ENCODE assay signal across 13 cellular contexts in the genomic region with DNA sequence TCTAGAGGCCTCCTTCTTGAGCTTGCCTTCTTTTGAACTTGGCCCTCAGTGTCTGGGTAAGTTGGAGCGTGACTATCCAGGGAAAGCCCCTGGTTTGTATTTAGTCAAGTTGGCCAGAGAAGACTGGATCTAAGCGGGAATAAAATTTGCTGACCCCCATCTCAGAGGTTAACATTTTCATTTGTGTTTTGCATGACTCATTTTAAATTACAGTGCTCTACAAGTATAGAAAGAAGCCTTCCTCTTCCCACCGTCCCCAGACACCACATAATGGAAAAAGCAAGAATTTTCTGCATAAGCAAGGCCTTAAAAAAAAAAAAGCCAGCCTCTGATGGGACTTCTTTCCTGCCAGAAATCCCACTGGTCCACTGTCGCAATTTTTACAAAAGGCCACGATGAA. TPM values are rescaled to one million over a fixed set of nuclear protein-coding genes. Genes with fewer than 3 reads are reported as not detected.
DNase-seq lines count a peak whose midpoint lies in the region; ATAC-seq and TF ChIP-seq lines count a peak whose summit lies in the region.
"Had no signal": no experiment of that assay in that cellular context is flagged by ENCODE, and none has a peak within 500 bp of the region (broad histone marks: within the 10 kb centered on the region; RNA-seq: fewer than 3 reads in every experiment).

No MANE protein-coding gene starts in this region.

- no peaks in the 10 kb centered on the region for H3K27me3 ChIP-seq in ACC112 (ENCODE audit: insufficient read depth, low read length)

- 0 out of 2 replicates have a peak, but pooled peaks cover 2% of the 10 kb centered on the region for H3K36me3 ChIP-seq in ACC112 (ENCODE audit: insufficient read depth, low read length)

- H3K79me2 ChIP-seq in ACC112 (ENCODE audit: control insufficient read depth, insufficient read depth, low read length, unreplicated experiment): peaks cover 21% of the 10 kb centered on the region

- H3K36me3 Mint-ChIP-seq in IgD-negative memory B cell (peaks cover 5% of the 10 kb centered on the region), natural killer cell (no peaks in the 10 kb centered on the region)

- H3K4me1 Mint-ChIP-seq in IgD-negative memory B cell (peaks cover 39 to 64% (median 62%) of the 10 kb centered on the region in 3 donors), natural killer cell (peaks cover 78 to 82% of the 10 kb centered on the region in 2 donors)

- in situ Hi-C loops in KBM-7 (cut with MboI; ENCODE audit: low pct_unique_long_range_greater_than_20kb, low sequenced_read_pairs): no loop called here

- H3K4me1 ChIP-seq in ACC112 (ENCODE audit: control insufficient read depth, insufficient read depth, low read length, unreplicated experiment): peaks cover 42% of the 10 kb centered on the region

- no peaks in the 10 kb centered on the region for H3K27me3 Mint-ChIP-seq in IgD-negative memory B cell
- H3K27me3 Mint-ChIP-seq in natural killer cell (ENCODE audit: low read depth in 2 of 2): no peaks in the 10 kb centered on the region

- peak; percentile 81 to 91 for DNase-seq in dermis microvascular lymphatic vessel endothelial cell (ENCODE audit: low read depth in 2 of 2)
- no peak for DNase-seq in natural killer cell
- DNase-seq in KBM-7: no peak
- DNase-seq in COLO668 (lab: John Stamatoyannopoulos, UW; ENCODE audit: unreplicated experiment): no peak
- DNase-seq in NCI-H510A (lab: John Stamatoyannopoulos, UW): no peak
- DNase-seq: H9; midbrain; NCI-H2029; stimulated activated CD4-positive, alpha-beta T cell treated with anti-CD3 and anti-CD28 coated beads, Interleukin-4, amount 100 ng/mL, for 4 hours had no signal

- intact Hi-C loops in natural killer cell (cut with micrococcal nuclease): no loop called here

- H3K9me3 Mint-ChIP-seq in IgD-negative memory B cell (no peaks in the 10 kb centered on the region), natural killer cell (no peaks in the 10 kb centered on the region)
- H3K9me3 Mint-ChIP-seq: H9 had no signal

- no peak for TF ChIP-seq CTCF in natural killer cell (IDR thresholded peaks at IDR 0.05)

- no peak overlapping the region for H3K4me3 ChIP-seq in ACC112 (ENCODE audit: low read depth, low read length)

- peak overlapping the region in 2 of 3 donors; percentile 7 to 20 for H3K27ac Mint-ChIP-seq in IgD-negative memory B cell
- H3K27ac Mint-ChIP-seq in natural killer cell: peak overlapping the region; percentile 86 to 98

- no peak overlapping the region for H2AFZ ChIP-seq in ACC112 (ENCODE audit: low read length, unreplicated experiment)

- ATAC-seq in natural killer cell (no peak), SK-N-SH treated with all-trans-retinoic acid at 6 μM for 48 hours (no peak)

- peak overlapping the region; percentile 86 for H3K27ac ChIP-seq in ACC112 (ENCODE audit: low read depth, low read length)
- H3K27ac ChIP-seq: C4-2B had no signal

- H3K4me3 Mint-ChIP-seq in IgD-negative memory B cell (no peak overlapping the region), natural killer cell (no peak overlapping the region)
- H3K4me3 Mint-ChIP-seq: H9 had no signal

TF ChIP-seq in SK-N-SH treated with all-trans-retinoic acid at 6 μM for 48 hours, 23 proteins besides CTCF, POLR2A, EP300 and RAD21 (continues in another document):
- TF ChIP-seq ZFP30 (CRISPR knock-in tag; IDR thresholded peaks at IDR 0.05) (no peak), ZNF70 (CRISPR knock-in tag; IDR thresholded peaks at IDR 0.05) (no peak), TCF4 (CRISPR knock-in tag; IDR thresholded peaks at IDR 0.05; ENCODE audit: borderline replicate concordance) (no peak), TOX (CRISPR knock-in tag; IDR thresholded peaks at IDR 0.05; ENCODE audit: borderline replicate concordance) (no peak), SNAI2 (CRISPR knock-in tag; IDR thresholded peaks at IDR 0.05) (no peak), ZNF565 (CRISPR knock-in tag; conservative IDR thresholded peaks at IDR 0.05; ENCODE audit: low read depth) (no peak), ARNTL (CRISPR knock-in tag; IDR thresholded peaks at IDR 0.05; ENCODE audit: borderline replicate concordance, low read depth) (no peak), ZC3H10 (CRISPR knock-in tag; IDR thresholded peaks at IDR 0.05) (no peak), CSDC2 (CRISPR knock-in tag; IDR thresholded peaks at IDR 0.05) (no peak), ZNF8 (CRISPR knock-in tag; IDR thresholded peaks at IDR 0.05) (no peak), BACH2 (CRISPR knock-in tag; IDR thresholded peaks at IDR 0.05; ENCODE audit: borderline replicate concordance) (no peak)
- TF ChIP-seq, protein P1, sequence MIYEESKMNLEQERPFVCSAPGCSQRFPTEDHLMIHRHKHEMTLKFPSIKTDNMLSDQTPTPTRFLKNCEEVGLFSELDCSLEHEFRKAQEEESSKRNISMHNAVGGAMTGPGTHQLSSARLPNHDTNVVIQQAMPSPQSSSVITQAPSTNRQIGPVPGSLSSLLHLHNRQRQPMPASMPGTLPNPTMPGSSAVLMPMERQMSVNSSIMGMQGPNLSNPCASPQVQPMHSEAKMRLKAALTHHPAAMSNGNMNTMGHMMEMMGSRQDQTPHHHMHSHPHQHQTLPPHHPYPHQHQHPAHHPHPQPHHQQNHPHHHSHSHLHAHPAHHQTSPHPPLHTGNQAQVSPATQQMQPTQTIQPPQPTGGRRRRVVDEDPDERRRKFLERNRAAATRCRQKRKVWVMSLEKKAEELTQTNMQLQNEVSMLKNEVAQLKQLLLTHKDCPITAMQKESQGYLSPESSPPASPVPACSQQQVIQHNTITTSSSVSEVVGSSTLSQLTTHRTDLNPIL (CRISPR knock-in tag; IDR thresholded peaks at IDR 0.05; ENCODE audit: low read depth): no peak
- TF ChIP-seq, protein P2, sequence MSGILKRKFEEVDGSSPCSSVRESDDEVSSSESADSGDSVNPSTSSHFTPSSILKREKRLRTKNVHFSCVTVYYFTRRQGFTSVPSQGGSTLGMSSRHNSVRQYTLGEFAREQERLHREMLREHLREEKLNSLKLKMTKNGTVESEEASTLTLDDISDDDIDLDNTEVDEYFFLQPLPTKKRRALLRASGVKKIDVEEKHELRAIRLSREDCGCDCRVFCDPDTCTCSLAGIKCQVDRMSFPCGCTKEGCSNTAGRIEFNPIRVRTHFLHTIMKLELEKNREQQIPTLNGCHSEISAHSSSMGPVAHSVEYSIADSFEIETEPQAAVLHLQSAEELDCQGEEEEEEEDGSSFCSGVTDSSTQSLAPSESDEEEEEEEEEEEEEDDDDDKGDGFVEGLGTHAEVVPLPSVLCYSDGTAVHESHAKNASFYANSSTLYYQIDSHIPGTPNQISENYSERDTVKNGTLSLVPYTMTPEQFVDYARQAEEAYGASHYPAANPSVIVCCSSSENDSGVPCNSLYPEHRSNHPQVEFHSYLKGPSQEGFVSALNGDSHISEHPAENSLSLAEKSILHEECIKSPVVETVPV (CRISPR knock-in tag; IDR thresholded peaks at IDR 0.05): no peak
- TF ChIP-seq, protein P3, sequence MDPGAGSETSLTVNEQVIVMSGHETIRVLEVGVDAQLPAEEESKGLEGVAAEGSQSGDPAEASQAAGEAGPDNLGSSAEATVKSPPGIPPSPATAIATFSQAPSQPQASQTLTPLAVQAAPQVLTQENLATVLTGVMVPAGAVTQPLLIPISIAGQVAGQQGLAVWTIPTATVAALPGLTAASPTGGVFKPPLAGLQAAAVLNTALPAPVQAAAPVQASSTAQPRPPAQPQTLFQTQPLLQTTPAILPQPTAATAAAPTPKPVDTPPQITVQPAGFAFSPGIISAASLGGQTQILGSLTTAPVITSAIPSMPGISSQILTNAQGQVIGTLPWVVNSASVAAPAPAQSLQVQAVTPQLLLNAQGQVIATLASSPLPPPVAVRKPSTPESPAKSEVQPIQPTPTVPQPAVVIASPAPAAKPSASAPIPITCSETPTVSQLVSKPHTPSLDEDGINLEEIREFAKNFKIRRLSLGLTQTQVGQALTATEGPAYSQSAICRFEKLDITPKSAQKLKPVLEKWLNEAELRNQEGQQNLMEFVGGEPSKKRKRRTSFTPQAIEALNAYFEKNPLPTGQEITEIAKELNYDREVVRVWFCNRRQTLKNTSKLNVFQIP (CRISPR knock-in tag; IDR thresholded peaks at IDR 0.05; ENCODE audit: borderline replicate concordance, low read depth): no peak
- TF ChIP-seq, protein P4, sequence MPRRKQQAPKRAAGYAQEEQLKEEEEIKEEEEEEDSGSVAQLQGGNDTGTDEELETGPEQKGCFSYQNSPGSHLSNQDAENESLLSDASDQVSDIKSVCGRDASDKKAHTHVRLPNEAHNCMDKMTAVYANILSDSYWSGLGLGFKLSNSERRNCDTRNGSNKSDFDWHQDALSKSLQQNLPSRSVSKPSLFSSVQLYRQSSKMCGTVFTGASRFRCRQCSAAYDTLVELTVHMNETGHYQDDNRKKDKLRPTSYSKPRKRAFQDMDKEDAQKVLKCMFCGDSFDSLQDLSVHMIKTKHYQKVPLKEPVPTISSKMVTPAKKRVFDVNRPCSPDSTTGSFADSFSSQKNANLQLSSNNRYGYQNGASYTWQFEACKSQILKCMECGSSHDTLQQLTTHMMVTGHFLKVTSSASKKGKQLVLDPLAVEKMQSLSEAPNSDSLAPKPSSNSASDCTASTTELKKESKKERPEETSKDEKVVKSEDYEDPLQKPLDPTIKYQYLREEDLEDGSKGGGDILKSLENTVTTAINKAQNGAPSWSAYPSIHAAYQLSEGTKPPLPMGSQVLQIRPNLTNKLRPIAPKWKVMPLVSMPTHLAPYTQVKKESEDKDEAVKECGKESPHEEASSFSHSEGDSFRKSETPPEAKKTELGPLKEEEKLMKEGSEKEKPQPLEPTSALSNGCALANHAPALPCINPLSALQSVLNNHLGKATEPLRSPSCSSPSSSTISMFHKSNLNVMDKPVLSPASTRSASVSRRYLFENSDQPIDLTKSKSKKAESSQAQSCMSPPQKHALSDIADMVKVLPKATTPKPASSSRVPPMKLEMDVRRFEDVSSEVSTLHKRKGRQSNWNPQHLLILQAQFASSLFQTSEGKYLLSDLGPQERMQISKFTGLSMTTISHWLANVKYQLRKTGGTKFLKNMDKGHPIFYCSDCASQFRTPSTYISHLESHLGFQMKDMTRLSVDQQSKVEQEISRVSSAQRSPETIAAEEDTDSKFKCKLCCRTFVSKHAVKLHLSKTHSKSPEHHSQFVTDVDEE (CRISPR knock-in tag; IDR thresholded peaks at IDR 0.05): no peak

RNA-seq across cellular contexts. Expression of a gene that starts 27.2 kb away (rescaled TPM):
- polyA plus RNA-seq in IgD-negative memory B cell: 29.1 TPM
- total RNA-seq in dermis microvascular lymphatic vessel endothelial cell (26.1 and 41.7 TPM in 2 replicates), natural killer cell (100 to 1,000 TPM; 307 to 365 (median 313) TPM)

Comparison
In these comparisons a context has a peak if more than half of its experiments do, and no peak if none do; other contexts are left out.
1. DNase-seq: peak in dermis microvascular lymphatic vessel endothelial cell (2 of 2); none in natural killer cell (single experiment), KBM-7 (single experiment), COLO668 (single experiment) and NCI-H510A (single experiment).